11 cellular contexts compared by ENCODE assay signal in the genomic region with DNA sequence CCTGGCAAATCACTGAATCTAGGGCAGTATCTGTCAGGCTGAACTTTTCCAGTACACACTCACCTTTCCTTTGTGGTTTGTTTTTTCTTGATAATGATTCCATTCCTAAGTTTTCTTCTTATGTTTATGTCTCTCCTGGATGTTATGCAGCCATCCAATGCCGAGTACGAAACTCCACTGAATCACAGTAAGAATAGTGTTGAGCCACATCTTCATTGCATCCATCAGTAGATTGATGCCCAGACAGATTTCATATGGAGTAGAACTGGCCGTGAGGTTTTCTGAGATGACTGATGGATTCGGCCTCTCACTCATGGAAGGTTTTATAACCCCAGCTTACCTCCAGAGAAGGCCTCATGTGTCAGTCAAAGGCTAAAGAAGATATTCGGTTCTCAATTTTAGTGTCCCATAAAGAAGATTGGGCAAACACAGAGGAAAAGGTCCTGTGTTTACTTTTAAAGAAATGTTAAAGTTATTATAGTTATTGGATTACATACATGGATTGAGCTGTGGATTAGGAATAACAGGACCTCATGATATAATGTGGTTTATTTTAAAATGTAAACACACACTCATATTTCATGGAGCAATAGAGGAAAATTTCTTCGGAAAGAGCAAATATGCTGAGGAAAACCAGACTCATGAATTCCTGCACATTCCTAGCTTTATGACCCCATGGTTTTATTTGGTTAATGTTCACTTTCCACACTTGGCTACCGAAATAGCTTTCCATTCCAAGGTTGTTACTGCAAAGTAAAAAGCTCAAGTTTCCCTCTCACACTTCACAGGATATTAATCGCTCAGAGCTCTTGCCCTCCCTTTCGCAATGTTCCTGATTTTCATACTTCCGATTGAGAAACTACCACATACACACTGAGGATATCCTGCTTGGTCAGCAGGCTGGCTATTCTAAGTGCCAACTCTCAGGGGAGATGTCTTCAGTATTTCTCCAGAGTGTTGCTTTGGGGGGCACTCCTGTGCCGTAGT.
A peak's percentile ranks its signal among the peaks of the same experiment; 100 is the strongest.
DNase-seq lines count a peak whose midpoint lies in the region; ATAC-seq, FAIRE-seq and TF ChIP-seq lines count a peak whose summit lies in the region.
"Had no signal": no experiment of that assay in that cellular context is flagged by ENCODE, and none has a peak within 500 bp of the region (broad histone marks: within the 10 kb centered on the region; RNA-seq: fewer than 3 reads in every experiment).

No MANE protein-coding gene starts in this region.

- H3K27ac ChIP-seq in uterus: peak overlapping the region; percentile 72 to 83
- H3K27ac ChIP-seq: 22Rv1, cardiac muscle cell had no signal

- intact Hi-C loops in uterus (cut with DNase I; ENCODE audit: low total_unique reads): no loop called here

- ATAC-seq in GM18517 (IDR thresholded peaks at IDR 0.05; ENCODE audit: unreplicated experiment): no peak

- H3K36me3 ChIP-seq in uterus: no peaks in the 10 kb centered on the region
- H3K36me3 ChIP-seq: cardiac muscle cell had no signal

- TF ChIP-seq CTCF in uterus (IDR thresholded peaks at IDR 0.05): no peak

- H3K4me3 ChIP-seq in uterus: no peak overlapping the region
- H3K4me3 ChIP-seq: cardiac muscle cell had no signal

- no peaks in the 10 kb centered on the region for H3K9me3 ChIP-seq in uterus

- peaks cover 0 to 5% of the 10 kb centered on the region in 2 donors for H3K4me1 ChIP-seq in uterus

- FAIRE-seq in GM12891 (lab: Jason Lieb, UNC): no peak
- FAIRE-seq: H1 had no signal

- TF ChIP-seq POLR2A in uterus (IDR thresholded peaks at IDR 0.05) (no peak), GM12891 (IDR thresholded peaks at IDR 0.05; ENCODE audit: low read depth, low read length) (no peak)

- H3K27me3 ChIP-seq in uterus: no peaks in the 10 kb centered on the region
- H3K27me3 ChIP-seq: cardiac muscle cell had no signal

- DNase-seq in SIG-M5 treated with dmso at 0.1 percent for 504 hours (lab: John Stamatoyannopoulos, UW; ENCODE audit: unreplicated experiment): peak; percentile 73
- DNase-seq in SIG-M5 (lab: John Stamatoyannopoulos, UW): no peak
- peak; percentile 95 for DNase-seq in dedifferentiated amniotic fluid mesenchymal stem cell (ENCODE audit: extremely low spot score)
- DNase-seq in medulla oblongata (ENCODE audit: extremely low spot score): peak; percentile 79
- DNase-seq in uterus: peak; percentile 45 to 74
- DNase-seq in GM12891 (ENCODE audit: insufficient read length, low spot score): no peak
- DNase-seq in HuH-7.5 (ENCODE audit: low spot score): no peak

TF ChIP-seq in GM12891, 5 proteins besides CTCF, POLR2A, EP300 and RAD21:
- TF ChIP-seq SPI1 (IDR thresholded peaks at IDR 0.05; ENCODE audit: low read depth, low read length): no peak

Comparison
In these comparisons a context has a peak if more than half of its experiments do, and no peak if none do; other contexts are left out.
1. DNase-seq: peak in SIG-M5 treated with dmso at 0.1 percent for 504 hours (single experiment), dedifferentiated amniotic fluid mesenchymal stem cell (single experiment), medulla oblongata (single experiment) and uterus (2 of 2); none in SIG-M5 (single experiment), GM12891 (single experiment) and HuH-7.5 (single experiment).